In the genomic region with DNA sequence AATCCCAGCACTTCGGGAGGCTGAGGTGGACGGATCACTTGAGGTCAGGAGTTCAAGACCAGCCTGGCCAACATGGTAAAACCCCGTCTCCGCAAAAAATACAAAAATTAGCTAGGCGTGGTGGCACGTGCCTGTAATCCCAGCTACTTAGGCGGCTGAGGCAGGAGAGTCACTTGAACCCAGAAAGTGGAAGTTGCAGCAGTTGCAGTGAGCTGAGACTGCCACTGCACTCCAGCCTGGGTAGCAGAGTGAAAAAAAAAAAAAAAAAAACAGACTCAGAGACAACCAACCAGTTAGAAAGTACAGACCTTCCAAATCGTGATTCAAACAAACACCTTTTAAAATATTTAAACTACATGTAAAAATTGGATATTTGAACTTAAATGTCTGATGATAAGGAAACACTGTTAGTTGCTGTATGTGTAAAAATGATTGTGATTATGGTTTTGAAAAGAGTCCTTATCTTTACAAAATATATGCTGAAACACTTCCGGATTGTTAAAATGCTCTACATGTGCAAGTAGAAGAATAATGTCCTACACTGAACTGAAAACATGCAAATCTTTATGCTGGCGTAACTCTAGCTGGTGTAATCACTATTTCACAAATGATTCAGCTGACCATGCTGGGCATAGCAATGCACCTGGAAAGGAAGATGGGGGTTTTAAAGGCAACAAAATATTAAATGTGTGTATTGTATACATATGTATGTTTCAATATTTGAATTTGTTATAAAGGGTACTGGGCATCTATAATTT, we compare ENCODE assay signal across 9 cellular contexts. TPM values are rescaled to one million over a fixed set of nuclear protein-coding genes. Genes with fewer than 3 reads are reported as not detected.
DNase-seq lines count a peak whose midpoint lies in the region; ATAC-seq and TF ChIP-seq lines count a peak whose summit lies in the region.
"Had no signal": no experiment of that assay in that cellular context is flagged by ENCODE, and none has a peak within 500 bp of the region (broad histone marks: within the 10 kb centered on the region; RNA-seq: fewer than 3 reads in every experiment).

No MANE protein-coding gene starts in this region.

- POLR2A ChIA-PET in activated CD4-positive, alpha-beta memory T cell treated with anti-CD3 and anti-CD28 coated beads, Interleukin-2, amount 10 ng/mL, durations not matched to agents 7 days and 5 days (lab: Charles Lee): interaction anchor here (1.4 kb wide), 1 partner anchor 9 kb away, joined by 4 read pairs; no protein-coding TSS in a partner anchor

- TF ChIP-seq EP300 in ovary (IDR thresholded peaks at IDR 0.05): no peak

- H3K27ac ChIP-seq in ovary: no peak overlapping the region

- H3K4me1 ChIP-seq in ovary (ENCODE audit: insufficient read depth): no peaks in the 10 kb centered on the region

- DNase-seq in activated CD4-positive, alpha-beta memory T cell treated with anti-CD3 and anti-CD28 coated beads, Interleukin-2, amount 10 ng/mL, durations not matched to agents 7 days and 5 days: no peak
- DNase-seq in osteocyte (ENCODE audit: extremely low spot score, unreplicated experiment) (no peak), NCI-H2107 treated with DMSO at 0.1 percent for 48 hours (lab: John Stamatoyannopoulos, UW; ENCODE audit: unreplicated experiment) (no peak), nucleus accumbens (lab: John Stamatoyannopoulos, UW) (no peak), ovary (no peak)

- H3K27ac Mint-ChIP-seq in activated CD4-positive, alpha-beta memory T cell treated with anti-CD3 and anti-CD28 coated beads, Interleukin-2, amount 10 ng/mL, durations not matched to agents 7 days and 5 days: peak overlapping the region; percentile 23
- H3K27ac Mint-ChIP-seq in osteocyte (ENCODE audit: unreplicated experiment): no peak overlapping the region
- H3K27ac Mint-ChIP-seq: activated naive CD8-positive, alpha-beta T cell had no signal

- peaks cover 13% of the 10 kb centered on the region for H3K36me3 Mint-ChIP-seq in activated CD4-positive, alpha-beta memory T cell treated with anti-CD3 and anti-CD28 coated beads, Interleukin-2, amount 10 ng/mL, durations not matched to agents 7 days and 5 days (ENCODE audit: low read depth)
- peaks cover 6% of the 10 kb centered on the region for H3K36me3 Mint-ChIP-seq in osteocyte (ENCODE audit: unreplicated experiment)

- H3K9me3 ChIP-seq in ovary: no peaks in the 10 kb centered on the region

- TF ChIP-seq CTCF in osteocyte (IDR thresholded peaks at IDR 0.05) (no peak), ovary (IDR thresholded peaks at IDR 0.05) (no peak)

- ATAC-seq in GM18499 (IDR thresholded peaks at IDR 0.05; ENCODE audit: insufficient read depth, unreplicated experiment) (peak; percentile 67), GM21390 (IDR thresholded peaks at IDR 0.05; ENCODE audit: unreplicated experiment) (peak; percentile 84), HG03342 (IDR thresholded peaks at IDR 0.05; ENCODE audit: unreplicated experiment) (peak; percentile 76)

- CTCF ChIA-PET in activated CD4-positive, alpha-beta memory T cell treated with anti-CD3 and anti-CD28 coated beads, Interleukin-2, amount 10 ng/mL, durations not matched to agents 7 days and 5 days (lab: Charles Lee): interaction anchor here (1.1 kb wide), 1 partner anchor 30 kb away, joined by 3 read pairs; no protein-coding TSS in a partner anchor

- no peaks in the 10 kb centered on the region for H3K27me3 ChIP-seq in ovary

- H3K4me3 ChIP-seq in ovary: no peak overlapping the region

- intact Hi-C loops in ovary (cut with DNase I): no loop called here

- H3K27me3 Mint-ChIP-seq in activated CD4-positive, alpha-beta memory T cell treated with anti-CD3 and anti-CD28 coated beads, Interleukin-2, amount 10 ng/mL, durations not matched to agents 7 days and 5 days: no peaks in the 10 kb centered on the region
- no peaks in the 10 kb centered on the region for H3K27me3 Mint-ChIP-seq in osteocyte (ENCODE audit: unreplicated experiment)
- H3K27me3 Mint-ChIP-seq: activated naive CD8-positive, alpha-beta T cell had no signal

- H3K4me3 Mint-ChIP-seq in activated CD4-positive, alpha-beta memory T cell treated with anti-CD3 and anti-CD28 coated beads, Interleukin-2, amount 10 ng/mL, durations not matched to agents 7 days and 5 days: no peak overlapping the region
- H3K4me3 Mint-ChIP-seq in osteocyte (ENCODE audit: unreplicated experiment): no peak overlapping the region
- H3K4me3 Mint-ChIP-seq: activated naive CD8-positive, alpha-beta T cell had no signal

- peaks cover 40% of the 10 kb centered on the region for H3K4me1 Mint-ChIP-seq in activated CD4-positive, alpha-beta memory T cell treated with anti-CD3 and anti-CD28 coated beads, Interleukin-2, amount 10 ng/mL, durations not matched to agents 7 days and 5 days
- peaks cover 11% of the 10 kb centered on the region for H3K4me1 Mint-ChIP-seq in osteocyte (ENCODE audit: unreplicated experiment)

- no peak for TF ChIP-seq POLR2A in ovary (IDR thresholded peaks at IDR 0.05)

- no peaks in the 10 kb centered on the region for H3K9me3 Mint-ChIP-seq in activated CD4-positive, alpha-beta memory T cell treated with anti-CD3 and anti-CD28 coated beads, Interleukin-2, amount 10 ng/mL, durations not matched to agents 7 days and 5 days
- peaks cover 11% of the 10 kb centered on the region for H3K9me3 Mint-ChIP-seq in osteocyte (ENCODE audit: unreplicated experiment)

- H3K36me3 ChIP-seq in ovary: no peaks in the 10 kb centered on the region

- WGBS in ovary, 3 donors: 76 to 79% (median 77%) methylated on average over 10 of the region's 10 CpGs

RNA-seq across cellular contexts. Expression of a gene that starts 37.8 kb away (rescaled TPM):
- total RNA-seq in activated CD4-positive, alpha-beta memory T cell treated with anti-CD3 and anti-CD28 coated beads, Interleukin-2, amount 10 ng/mL, durations not matched to agents 7 days and 5 days: 100 to 1,000 TPM; 119 to 126 TPM
- total RNA-seq in osteocyte (48.1 and 52.7 TPM in 2 replicates), ovary (10 to 100 TPM in 3 of 7 donors, 1 to 10 TPM in 4; 4.9 to 16.6 (median 9.8) TPM)
- polyA plus RNA-seq in ovary: 10 to 100 TPM in 1 of 2 donors, 1 to 10 TPM in 1; 8.3 to 43.7 TPM
